10 cellular contexts compared by ENCODE assay signal in genomic region chr17:29283496-29283895, GRCh38. TPM values are rescaled to one million over a fixed set of nuclear protein-coding genes. Genes with fewer than 3 reads are reported as not detected.
DNase-seq lines count a peak whose midpoint lies in the region; ATAC-seq, FAIRE-seq and TF ChIP-seq lines count a peak whose summit lies in the region.
"Had no signal": no experiment of that assay in that cellular context is flagged by ENCODE, and none has a peak within 500 bp of the region (broad histone marks: within the 10 kb centered on the region; RNA-seq: fewer than 3 reads in every experiment).

No MANE protein-coding gene starts in this region.

- TF ChIP-seq POLR2A in IMR-90 (IDR thresholded peaks at IDR 0.05; ENCODE audit: low read depth, low read length) (no peak), K562 (conservative IDR thresholded peaks at IDR 0.05) (no peak)

- no peak for FAIRE-seq in D721Med (lab: Jason Lieb, UNC)
- FAIRE-seq in K562 (lab: Jason Lieb, UNC), result no peak

- no peak overlapping the region for H3K4ac ChIP-seq in IMR-90 (ENCODE audit: low read depth, low read length)

- H3K27ac ChIP-seq in IMR-90 (ENCODE audit: insufficient read depth, low read length), result no peak overlapping the region
- H3K27ac ChIP-seq in K562 (ENCODE audit: extremely low read depth, low read depth, low read length), result no peak overlapping the region
- no peak overlapping the region for H3K27ac ChIP-seq in neural cell (ENCODE audit: low read length)

- H3K9me3 ChIP-seq in IMR-90 (ENCODE audit: control insufficient read depth, insufficient read depth, low read length), result no peaks in the 10 kb centered on the region
- H3K9me3 ChIP-seq in K562 (replicated peaks; ENCODE audit: control insufficient read depth, insufficient read depth, low read depth, low read length), result no peaks in the 10 kb centered on the region
- peaks cover 3% of the 10 kb centered on the region for H3K9me3 ChIP-seq in neural cell (ENCODE audit: low read length)

- no peak overlapping the region for H3K56ac ChIP-seq in IMR-90 (ENCODE audit: extremely low read depth, insufficient read depth, low read length)

- H3K14ac ChIP-seq in IMR-90 (replicated peaks; ENCODE audit: low read depth, low read length), result no peak overlapping the region

- intact Hi-C loops in IMR-90 (cut with micrococcal nuclease), result no loop called here
- intact Hi-C loops in K562 (cut with micrococcal nuclease), result no loop called here

- H4K5ac ChIP-seq in IMR-90 (ENCODE audit: low read depth, low read length), result no peak overlapping the region

- H3K9me2 ChIP-seq in neural cell (ENCODE audit: insufficient read depth, low read length), result no peaks in the 10 kb centered on the region

- in situ Hi-C loops in IMR-90 (cut with MboI; ENCODE audit: low sequenced_read_pairs), result no loop called here
- in situ Hi-C loops in K562 (cut with MboI), result no loop called here

- H3K4me3 ChIP-seq in IMR-90 (ENCODE audit: insufficient read depth, low read depth, low read length) (no peak overlapping the region), K562 (no peak overlapping the region), neural cell (ENCODE audit: low read length) (peak overlapping the region; percentile 38)

- no peak overlapping the region for H2BK120ac ChIP-seq in IMR-90 (ENCODE audit: low read depth, low read length)

- no peaks in the 10 kb centered on the region for H3F3A ChIP-seq in neural cell (ENCODE audit: insufficient read depth, low read length, poor library complexity, severe bottlenecking)

- TF ChIP-seq CTCF in D721Med (IDR thresholded peaks at IDR 0.05; ENCODE audit: insufficient read depth, missing control alignments) (peak; percentile 3), IMR-90 (conservative IDR thresholded peaks at IDR 0.05; ENCODE audit: low read depth, low read length) (no peak), K562 (IDR thresholded peaks at IDR 0.05 in 2 of 3, conservative IDR thresholded peaks at IDR 0.05 in 1 of 3; ENCODE audit: insufficient read depth in 2 of 3, low read depth in 1 of 3, low read length in 3 of 3) (0 out of 6 replicates have a peak, but pooled peaks of 1 of the 3 experiments have one; percentile 10), neural cell (IDR thresholded peaks at IDR 0.05; ENCODE audit: poor library complexity, severe bottlenecking) (no peak)

- H3K9me1 ChIP-seq in IMR-90 (ENCODE audit: insufficient read depth, low read length) (peaks cover 13% of the 10 kb centered on the region), K562 (ENCODE audit: control insufficient read depth, insufficient read depth, low read length) (no peaks in the 10 kb centered on the region)

- ATAC-seq in IMR-90 (ENCODE audit: low read depth) (no peak), K562 (peak; percentile 47)

- H3K27me3 ChIP-seq in IMR-90 (ENCODE audit: control insufficient read depth, insufficient read depth, low read length) (no peaks in the 10 kb centered on the region), K562 (ENCODE audit: control insufficient read depth in 2 of 2, insufficient read depth in 2 of 2, low read length in 2 of 2) (no peaks in the 10 kb centered on the region), neural cell (ENCODE audit: insufficient read depth, low read depth, low read length) (no peaks in the 10 kb centered on the region)

- TF ChIP-seq RAD21 in IMR-90 (IDR thresholded peaks at IDR 0.05; ENCODE audit: low read length) (no peak), K562 (CRISPR knock-in tag; conservative IDR thresholded peaks at IDR 0.05 in 1 of 2, IDR thresholded peaks at IDR 0.05 in 1 of 2) (no peak), neural cell (conservative IDR thresholded peaks at IDR 0.05) (no peak)

- DNase-seq in D721Med (ENCODE audit: insufficient read length, low spot score) (no peak), IMR-90 (no peak), K562 (ENCODE audit: extremely low read depth in 1 of 4, low spot score in 3 of 4) (no peak), NCI-H446 treated with DMSO at 0.1 percent for 48 hours (lab: John Stamatoyannopoulos, UW) (no peak), occipital lobe (lab: John Stamatoyannopoulos, UW) (no peak), globus pallidus (ENCODE audit: low spot score) (no peak), mucosa of gallbladder (ENCODE audit: low spot score) (no peak)
- DNase-seq: activated naive CD8-positive, alpha-beta T cell treated with anti-CD3 and anti-CD28 coated beads, Interleukin-2, amount 10 ng/mL, durations not matched to agents 7 days and 5 days; NCI-H187 had no signal

- CTCF ChIA-PET in IMR-90 (lab: Yijun Ruan, JAX), result interaction anchor here (0.9 to 1.5 kb wide), 2 partner anchors 7 to 21 kb away, joined by 3 read pairs; no protein-coding TSS in a partner anchor
- CTCF ChIA-PET in K562 (lab: Yijun Ruan, JAX; ENCODE audit: low intra/inter-chr PET ratio), result no interaction called here

- no peak overlapping the region for H4K8ac ChIP-seq in IMR-90 (ENCODE audit: low read depth in 2 of 2, low read length in 2 of 2)

- no peak overlapping the region for H2BK15ac ChIP-seq in IMR-90 (ENCODE audit: low read depth, low read length)

- H2BK20ac ChIP-seq in IMR-90 (ENCODE audit: low read depth, low read length), result no peak overlapping the region

- H2BK5ac ChIP-seq in IMR-90 (ENCODE audit: low read depth, low read length, poor library complexity, severe bottlenecking), result no peak overlapping the region

- H3K9ac ChIP-seq in IMR-90 (ENCODE audit: low read depth, low read length), result no peak overlapping the region
- no peak overlapping the region for H3K9ac ChIP-seq in K562 (ENCODE audit: insufficient read depth in 1 of 2, low read depth in 2 of 2, low read length in 2 of 2)
- H3K9ac ChIP-seq in neural cell (ENCODE audit: low read length), result no peak overlapping the region

- BruUV-seq in IMR-90 (replicated peaks; lab: Mats Ljungman, UMichigan), result no TSS peak
- BruUV-seq in K562 (replicated peaks; lab: Mats Ljungman, UMichigan), result no TSS peak

- H4K20me1 ChIP-seq in IMR-90 (ENCODE audit: insufficient read depth, low read length) (peaks cover 98% of the 10 kb centered on the region), K562 (replicated peaks; ENCODE audit: control insufficient read depth, insufficient read depth, low read length) (peaks cover 29% of the 10 kb centered on the region), neural cell (ENCODE audit: insufficient read depth) (no peaks in the 10 kb centered on the region)

- H3K36me3 ChIP-seq in IMR-90 (ENCODE audit: control insufficient read depth, insufficient read depth, low read length) (peaks cover 56% of the 10 kb centered on the region), K562 (ENCODE audit: control insufficient read depth, insufficient read depth, low read length) (peaks cover 94% of the 10 kb centered on the region), neural cell (ENCODE audit: insufficient read depth, low read length) (peaks cover 10% of the 10 kb centered on the region)

- no peak overlapping the region for H4K91ac ChIP-seq in IMR-90 (ENCODE audit: insufficient read depth, low read depth, low read length)

- peaks cover 8% of the 10 kb centered on the region for H3K4me1 ChIP-seq in IMR-90 (ENCODE audit: control insufficient read depth, insufficient read depth, low read length)
- no peaks in the 10 kb centered on the region for H3K4me1 ChIP-seq in K562 (replicated peaks in 1 of 2; ENCODE audit: control insufficient read depth in 2 of 2, insufficient read depth in 2 of 2, low read length in 2 of 2)

- H3K4me2 ChIP-seq in IMR-90 (ENCODE audit: low read depth, low read length) (no peak overlapping the region), K562 (ENCODE audit: insufficient read depth, low read length) (no peak overlapping the region), neural cell (ENCODE audit: low read length) (no peak overlapping the region)

- H2AFZ ChIP-seq in IMR-90 (replicated peaks; ENCODE audit: low read length, poor library complexity) (no peak overlapping the region), K562 (ENCODE audit: low read depth, low read length) (no peak overlapping the region), neural cell (ENCODE audit: low read depth, low read length) (no peak overlapping the region)

- dilution Hi-C loops in IMR-90 (cut with HindIII; ENCODE audit: low sequenced_read_pairs, unreplicated experiment), result no loop called here

- WGBS in IMR-90 (ENCODE audit: extremely low coverage in 2 of 2, insufficient read length in 1 of 2), 2 experiments, result no CpG with 5 or more reads among the region's 5 CpGs
- WGBS in K562 (ENCODE audit: insufficient coverage, low coverage, missing lambda C conversion rate), result 72% methylated on average over 5 of the region's 5 CpGs

- TF ChIP-seq EP300 in K562 (IDR thresholded peaks at IDR 0.05; ENCODE audit: low read length) (no peak), neural cell (conservative IDR thresholded peaks at IDR 0.05; ENCODE audit: poor library complexity, severe bottlenecking) (no peak)

- POLR2A ChIA-PET in IMR-90 (lab: Charles Lee; ENCODE audit: unreplicated experiment) (interaction anchor here (0.7 kb wide), 1 partner anchor 155 kb away, joined by 3 read pairs; no protein-coding TSS in a partner anchor), K562 (lab: Yijun Ruan, JAX) (interaction anchor here (0.6 to 1.4 kb wide), 7 partner anchors 8 to 712 kb away, joined by 3 to 7 read pairs (median 4); partner anchors contain the start of gene PIGS)

- no peak overlapping the region for H2AK5ac ChIP-seq in IMR-90 (ENCODE audit: low read depth, low read length)

- peaks cover 97% of the 10 kb centered on the region for H3K79me2 ChIP-seq in K562 (ENCODE audit: control insufficient read depth, insufficient read depth, low read length)
- peaks cover 89% of the 10 kb centered on the region for H3K79me2 ChIP-seq in neural cell (replicated peaks; ENCODE audit: insufficient read depth, low read length)

- no peak overlapping the region for H3K18ac ChIP-seq in IMR-90 (ENCODE audit: low read depth, low read length)

- H3K23ac ChIP-seq in IMR-90 (ENCODE audit: low read depth, low read length), result 0 out of 2 replicates have a peak overlapping the region, but pooled peaks have one; percentile 31

- H3K79me1 ChIP-seq in IMR-90 (ENCODE audit: low read depth in 1 of 2, low read length in 2 of 2), result peaks cover 0 to 41% of the 10 kb centered on the region in 2 experiments; a peak in 2 of 4 replicates

- H2AK9ac ChIP-seq in IMR-90 (replicated peaks; ENCODE audit: low read depth, low read length, poor library complexity), result no peak overlapping the region

RNA-seq across cellular contexts. Expression of gene NUFIP2, which starts 10.5 kb away (rescaled TPM):
- 25.6 and 38.9 TPM in 2 replicates for total RNA-seq in IMR-90 (2012; rRNA removed)
- 7.8 and 8.9 TPM in 2 replicates for polyA plus RNA-seq in IMR-90 (2012; rRNA removed)
- polyA plus RNA-seq in IMR-90 (2012; cell fraction: cytosol; rRNA removed), result 1.3 and 10.4 TPM in 2 replicates
- 17.2 and 31.8 TPM in 2 replicates for polyA plus RNA-seq in IMR-90 (2012; cell fraction: nucleus; rRNA removed; ENCODE audit: low replicate concordance)
- total RNA-seq in K562 (2011; cell fraction: chromatin; rRNA removed; ENCODE audit: low replicate concordance), result 21.2 and 65.7 TPM in 2 replicates
- 15.5 and 20.2 TPM in 2 replicates for total RNA-seq in K562 (2011; cell fraction: nucleolus; rRNA removed)
- 37.1 and 71.8 TPM in 2 replicates for total RNA-seq in K562 (2011; cell fraction: nucleoplasm; rRNA removed)
- 18.5 and 22.7 TPM in 2 replicates for total RNA-seq in K562 (2014; rRNA removed)
- 38.4 and 41.3 TPM in 2 replicates for total RNA-seq in K562 (2014; rRNA removed; fragmentation: Illumina TruSeq; extraction: Trizol)
- total RNA-seq in K562 (2015; rRNA removed; fragmentation: Illumina TruSeq; extraction: Trizol), result 35.9 and 40.7 TPM in 2 replicates
- 37.8 and 38.2 TPM in 2 replicates for total RNA-seq in K562 (2021)
- polyA plus RNA-seq in K562 (2011; rRNA removed), result 10.0 and 14.1 TPM in 2 replicates
- polyA plus RNA-seq in K562 (2011; cell fraction: cytosol; rRNA removed), result 6.2 and 32.3 TPM in 2 replicates
- 19.3 and 40.9 TPM in 2 replicates for polyA plus RNA-seq in K562 (2011; cell fraction: nucleus; rRNA removed)
- 16.7 and 20.6 TPM in 2 replicates for polyA plus RNA-seq in K562 (2012)
- polyA plus RNA-seq in K562 (2014; fragmentation: Illumina TruSeq; extraction: Trizol), result 24.2 and 26.7 TPM in 2 replicates
- 1 to 10 TPM; 4.9 to 6.1 TPM for polyA plus RNA-seq in K562 (2014; fragmentation: Nextera tagmentation; extraction: Ambion mirVana)
- polyA plus RNA-seq in K562 (2014; rRNA removed), result 14.6 and 15.3 TPM in 2 replicates
- 16.1 and 19.8 TPM in 2 replicates for polyA minus RNA-seq in K562 (2011; rRNA and poly(A)+ RNA removed)
- 27.9 and 30.0 TPM in 2 replicates for polyA minus RNA-seq in K562 (2011; cell fraction: cytosol; rRNA and poly(A)+ RNA removed)
- polyA minus RNA-seq in K562 (2011; cell fraction: nucleus; rRNA and poly(A)+ RNA removed), result 11.7 and 17.8 TPM in 2 replicates
- polyA plus RNA-seq in neural cell, result 20.9 and 22.4 TPM in 2 replicates
- 64.0 and 67.7 TPM in 2 replicates for polyA minus RNA-seq in neural cell
- 57.2 TPM for total RNA-seq in occipital lobe
- 39.9 TPM for total RNA-seq in mucosa of gallbladder

RNA-seq across cellular contexts. Expression of gene CRYBA1, which starts 36.8 kb away (rescaled TPM):
- total RNA-seq in IMR-90 (2012; rRNA removed), result not detected in 2 replicates
- polyA plus RNA-seq in IMR-90 (2012; rRNA removed), result not detected in 2 replicates
- polyA plus RNA-seq in IMR-90 (2012; cell fraction: cytosol; rRNA removed), result 0.08 TPM in 1 of 2 replicates, not detected in the other
- not detected in 2 replicates for polyA plus RNA-seq in IMR-90 (2012; cell fraction: nucleus; rRNA removed; ENCODE audit: low replicate concordance)
- not detected in 2 replicates for total RNA-seq in K562 (2011; cell fraction: chromatin; rRNA removed; ENCODE audit: low replicate concordance)
- not detected in 2 replicates for total RNA-seq in K562 (2011; cell fraction: nucleolus; rRNA removed)
- total RNA-seq in K562 (2011; cell fraction: nucleoplasm; rRNA removed), result not detected in 2 replicates
- total RNA-seq in K562 (2014; rRNA removed), result not detected in 2 replicates
- not detected in 2 replicates for total RNA-seq in K562 (2014; rRNA removed; fragmentation: Illumina TruSeq; extraction: Trizol)
- total RNA-seq in K562 (2015; rRNA removed; fragmentation: Illumina TruSeq; extraction: Trizol), result not detected in 2 replicates
- total RNA-seq in K562 (2021), result not detected in 2 replicates
- not detected in 2 replicates for polyA plus RNA-seq in K562 (2011; rRNA removed)
- polyA plus RNA-seq in K562 (2011; cell fraction: cytosol; rRNA removed), result not detected in 2 replicates
- not detected in 2 replicates for polyA plus RNA-seq in K562 (2011; cell fraction: nucleus; rRNA removed)
- polyA plus RNA-seq in K562 (2012), result not detected in 2 replicates
- polyA plus RNA-seq in K562 (2014; fragmentation: Illumina TruSeq; extraction: Trizol), result not detected in 2 replicates
- polyA plus RNA-seq in K562 (2014; fragmentation: Nextera tagmentation; extraction: Ambion mirVana), result not detected
- polyA plus RNA-seq in K562 (2014; rRNA removed), result not detected in 2 replicates
- polyA minus RNA-seq in K562 (2011; rRNA and poly(A)+ RNA removed), result not detected in 2 replicates
- not detected in 2 replicates for polyA minus RNA-seq in K562 (2011; cell fraction: cytosol; rRNA and poly(A)+ RNA removed)
- polyA minus RNA-seq in K562 (2011; cell fraction: nucleus; rRNA and poly(A)+ RNA removed), result not detected in 2 replicates
- polyA plus RNA-seq in neural cell, result not detected in 2 replicates
- polyA minus RNA-seq in neural cell, result not detected in 2 replicates
- total RNA-seq in occipital lobe, result not detected
- not detected for total RNA-seq in mucosa of gallbladder
- total RNA-seq: activated naive CD8-positive, alpha-beta T cell treated with anti-CD3 and anti-CD28 coated beads, Interleukin-2, amount 10 ng/mL, durations not matched to agents 7 days and 5 days had no signal
